ENCODE assay signal across 1 cellular context in the genomic region with DNA sequence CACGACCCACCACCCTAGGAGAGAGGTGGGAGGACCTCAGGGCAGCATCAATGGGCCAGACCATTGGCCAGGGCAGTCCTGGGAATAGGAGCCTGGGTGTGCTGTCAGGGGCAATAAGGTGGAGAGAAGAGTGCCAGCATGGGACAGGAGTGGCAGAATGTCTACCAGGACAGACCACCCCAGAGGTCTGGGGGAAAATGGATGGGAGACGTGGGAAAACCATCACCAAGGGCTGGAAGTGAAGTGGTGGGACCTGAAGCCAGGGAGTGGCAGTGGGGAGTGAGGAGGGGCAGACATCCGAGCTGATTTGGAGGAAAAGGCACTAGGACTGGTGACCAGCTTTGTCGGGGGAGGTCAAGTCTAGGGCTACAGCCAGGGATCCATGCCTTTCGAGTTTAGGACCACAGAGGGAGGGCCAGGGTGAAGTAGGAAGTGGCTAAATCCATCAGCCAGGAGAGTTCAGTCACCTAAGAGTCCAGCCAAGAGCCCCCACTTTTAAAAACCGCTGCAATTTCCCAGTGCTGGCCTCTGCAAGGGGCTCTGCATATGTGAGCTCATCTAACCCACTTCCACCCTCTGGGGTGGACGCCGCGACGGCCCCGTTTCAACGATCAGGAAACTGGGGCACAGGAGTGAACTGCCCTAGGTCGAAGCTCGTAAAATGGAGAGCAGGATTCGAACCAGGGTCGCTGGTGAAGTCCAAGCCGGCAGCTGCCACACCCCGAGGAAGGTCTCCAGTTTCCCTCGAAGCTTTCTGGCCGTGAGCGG.
A peak's percentile ranks its signal among the peaks of the same experiment; 100 is the strongest.
TF ChIP-seq lines count a peak whose summit lies in the region.

No MANE protein-coding gene starts in this region.

TF ChIP-seq in H1, 55 proteins besides CTCF, POLR2A, EP300 and RAD21:
- TF ChIP-seq SIX5 (IDR thresholded peaks at IDR 0.05; ENCODE audit: low read depth, low read length) (no peak), KDM1A (IDR thresholded peaks at IDR 0.05; ENCODE audit: borderline replicate concordance, low read length) (no peak), SP2 (IDR thresholded peaks at IDR 0.05; ENCODE audit: low read length) (no peak), TAF1 (IDR thresholded peaks at IDR 0.05; ENCODE audit: low read depth, low read length) (0 out of 2 replicates have a peak, but pooled peaks have one; percentile 1), HDAC2 (IDR thresholded peaks at IDR 0.05; ENCODE audit: borderline replicate concordance in 1 of 2, low read depth in 2 of 2, low read length in 2 of 2) (no peak)
TF ChIP-seq in H1: peak in this region for 1.
